ENCODE assay signal across 1 cellular context in the genomic region with DNA sequence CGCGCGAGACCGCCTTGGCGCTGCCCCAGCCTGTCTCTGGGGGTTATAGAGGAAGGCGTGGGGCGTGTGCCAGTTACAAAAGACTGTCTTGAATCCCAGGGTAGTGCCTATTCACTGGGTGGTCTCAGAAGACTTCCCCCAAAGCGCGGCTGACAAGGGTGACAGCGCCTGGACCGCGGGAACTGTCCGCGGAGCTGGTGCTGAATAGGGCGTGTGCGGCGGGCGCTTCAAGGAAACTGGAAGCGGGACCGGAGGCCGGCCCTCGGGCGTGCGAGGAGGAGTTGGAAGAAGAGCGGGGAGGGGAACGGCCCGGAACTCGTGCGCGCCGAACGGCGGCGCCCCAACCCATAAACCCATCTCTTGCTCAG.
TF ChIP-seq lines count a peak whose summit lies in the region.

No MANE protein-coding gene starts in this region.

TF ChIP-seq in HepG2, 621 proteins besides CTCF, POLR2A, EP300 and RAD21 (continued from another document and continues in another):
- TF ChIP-seq, protein P1, sequence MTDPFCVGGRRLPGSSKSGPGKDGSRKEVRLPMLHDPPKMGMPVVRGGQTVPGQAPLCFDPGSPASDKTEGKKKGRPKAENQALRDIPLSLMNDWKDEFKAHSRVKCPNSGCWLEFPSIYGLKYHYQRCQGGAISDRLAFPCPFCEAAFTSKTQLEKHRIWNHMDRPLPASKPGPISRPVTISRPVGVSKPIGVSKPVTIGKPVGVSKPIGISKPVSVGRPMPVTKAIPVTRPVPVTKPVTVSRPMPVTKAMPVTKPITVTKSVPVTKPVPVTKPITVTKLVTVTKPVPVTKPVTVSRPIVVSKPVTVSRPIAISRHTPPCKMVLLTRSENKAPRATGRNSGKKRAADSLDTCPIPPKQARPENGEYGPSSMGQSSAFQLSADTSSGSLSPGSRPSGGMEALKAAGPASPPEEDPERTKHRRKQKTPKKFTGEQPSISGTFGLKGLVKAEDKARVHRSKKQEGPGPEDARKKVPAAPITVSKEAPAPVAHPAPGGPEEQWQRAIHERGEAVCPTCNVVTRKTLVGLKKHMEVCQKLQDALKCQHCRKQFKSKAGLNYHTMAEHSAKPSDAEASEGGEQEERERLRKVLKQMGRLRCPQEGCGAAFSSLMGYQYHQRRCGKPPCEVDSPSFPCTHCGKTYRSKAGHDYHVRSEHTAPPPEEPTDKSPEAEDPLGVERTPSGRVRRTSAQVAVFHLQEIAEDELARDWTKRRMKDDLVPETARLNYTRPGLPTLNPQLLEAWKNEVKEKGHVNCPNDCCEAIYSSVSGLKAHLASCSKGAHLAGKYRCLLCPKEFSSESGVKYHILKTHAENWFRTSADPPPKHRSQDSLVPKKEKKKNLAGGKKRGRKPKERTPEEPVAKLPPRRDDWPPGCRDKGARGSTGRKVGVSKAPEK (CRISPR knock-in tag; IDR thresholded peaks at IDR 0.05; ENCODE audit: borderline replicate concordance), result no peak
- peak; percentile 21; the same call in 1 of the 2 replicates for TF ChIP-seq HDAC1 (CRISPR knock-in tag; IDR thresholded peaks at IDR 0.05)
- TF ChIP-seq, protein P2, sequence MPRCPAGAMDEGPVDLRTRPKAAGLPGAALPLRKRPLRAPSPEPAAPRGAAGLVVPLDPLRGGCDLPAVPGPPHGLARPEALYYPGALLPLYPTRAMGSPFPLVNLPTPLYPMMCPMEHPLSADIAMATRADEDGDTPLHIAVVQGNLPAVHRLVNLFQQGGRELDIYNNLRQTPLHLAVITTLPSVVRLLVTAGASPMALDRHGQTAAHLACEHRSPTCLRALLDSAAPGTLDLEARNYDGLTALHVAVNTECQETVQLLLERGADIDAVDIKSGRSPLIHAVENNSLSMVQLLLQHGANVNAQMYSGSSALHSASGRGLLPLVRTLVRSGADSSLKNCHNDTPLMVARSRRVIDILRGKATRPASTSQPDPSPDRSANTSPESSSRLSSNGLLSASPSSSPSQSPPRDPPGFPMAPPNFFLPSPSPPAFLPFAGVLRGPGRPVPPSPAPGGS (CRISPR knock-in tag; IDR thresholded peaks at IDR 0.05), result no peak
- TF ChIP-seq SCMH1 (CRISPR knock-in tag; IDR thresholded peaks at IDR 0.05; ENCODE audit: borderline replicate concordance), result no peak
- peak; percentile 98 for TF ChIP-seq WIZ (CRISPR knock-in tag; IDR thresholded peaks at IDR 0.05)
- TF ChIP-seq, protein P3, sequence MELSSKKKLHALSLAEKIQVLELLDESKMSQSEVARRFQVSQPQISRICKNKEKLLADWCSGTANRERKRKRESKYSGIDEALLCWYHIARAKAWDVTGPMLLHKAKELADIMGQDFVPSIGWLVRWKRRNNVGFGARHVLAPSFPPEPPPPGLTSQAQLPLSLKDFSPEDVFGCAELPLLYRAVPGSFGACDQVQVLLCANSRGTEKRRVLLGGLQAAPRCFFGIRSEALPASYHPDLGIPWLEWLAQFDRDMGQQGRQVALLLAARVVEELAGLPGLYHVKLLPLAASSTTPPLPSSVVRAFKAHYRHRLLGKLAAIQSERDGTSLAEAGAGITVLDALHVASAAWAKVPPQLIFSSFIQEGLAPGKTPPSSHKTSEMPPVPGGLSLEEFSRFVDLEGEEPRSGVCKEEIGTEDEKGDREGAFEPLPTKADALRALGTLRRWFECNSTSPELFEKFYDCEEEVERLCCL (CRISPR knock-in tag; IDR thresholded peaks at IDR 0.05; ENCODE audit: borderline replicate concordance), result peak; percentile 94; the same call in 1 of the 2 replicates
- TF ChIP-seq CHCHD3 (CRISPR knock-in tag; IDR thresholded peaks at IDR 0.05), result no peak
- TF ChIP-seq RFX5 (IDR thresholded peaks at IDR 0.05; ENCODE audit: low read depth, low read length), result no peak
- TF ChIP-seq ZNF619 (CRISPR knock-in tag; IDR thresholded peaks at IDR 0.05), result no peak
- peak; percentile 71; the same call in 1 of the 2 replicates for TF ChIP-seq ZNF20 (CRISPR knock-in tag; IDR thresholded peaks at IDR 0.05)
- no peak for TF ChIP-seq SMAD1 (CRISPR knock-in tag; IDR thresholded peaks at IDR 0.05; ENCODE audit: borderline replicate concordance, low read depth)
- TF ChIP-seq ZNF451 (CRISPR knock-in tag; IDR thresholded peaks at IDR 0.05), result no peak
- TF ChIP-seq IKZF1 (IDR thresholded peaks at IDR 0.05), result no peak
- TF ChIP-seq, protein P4, sequence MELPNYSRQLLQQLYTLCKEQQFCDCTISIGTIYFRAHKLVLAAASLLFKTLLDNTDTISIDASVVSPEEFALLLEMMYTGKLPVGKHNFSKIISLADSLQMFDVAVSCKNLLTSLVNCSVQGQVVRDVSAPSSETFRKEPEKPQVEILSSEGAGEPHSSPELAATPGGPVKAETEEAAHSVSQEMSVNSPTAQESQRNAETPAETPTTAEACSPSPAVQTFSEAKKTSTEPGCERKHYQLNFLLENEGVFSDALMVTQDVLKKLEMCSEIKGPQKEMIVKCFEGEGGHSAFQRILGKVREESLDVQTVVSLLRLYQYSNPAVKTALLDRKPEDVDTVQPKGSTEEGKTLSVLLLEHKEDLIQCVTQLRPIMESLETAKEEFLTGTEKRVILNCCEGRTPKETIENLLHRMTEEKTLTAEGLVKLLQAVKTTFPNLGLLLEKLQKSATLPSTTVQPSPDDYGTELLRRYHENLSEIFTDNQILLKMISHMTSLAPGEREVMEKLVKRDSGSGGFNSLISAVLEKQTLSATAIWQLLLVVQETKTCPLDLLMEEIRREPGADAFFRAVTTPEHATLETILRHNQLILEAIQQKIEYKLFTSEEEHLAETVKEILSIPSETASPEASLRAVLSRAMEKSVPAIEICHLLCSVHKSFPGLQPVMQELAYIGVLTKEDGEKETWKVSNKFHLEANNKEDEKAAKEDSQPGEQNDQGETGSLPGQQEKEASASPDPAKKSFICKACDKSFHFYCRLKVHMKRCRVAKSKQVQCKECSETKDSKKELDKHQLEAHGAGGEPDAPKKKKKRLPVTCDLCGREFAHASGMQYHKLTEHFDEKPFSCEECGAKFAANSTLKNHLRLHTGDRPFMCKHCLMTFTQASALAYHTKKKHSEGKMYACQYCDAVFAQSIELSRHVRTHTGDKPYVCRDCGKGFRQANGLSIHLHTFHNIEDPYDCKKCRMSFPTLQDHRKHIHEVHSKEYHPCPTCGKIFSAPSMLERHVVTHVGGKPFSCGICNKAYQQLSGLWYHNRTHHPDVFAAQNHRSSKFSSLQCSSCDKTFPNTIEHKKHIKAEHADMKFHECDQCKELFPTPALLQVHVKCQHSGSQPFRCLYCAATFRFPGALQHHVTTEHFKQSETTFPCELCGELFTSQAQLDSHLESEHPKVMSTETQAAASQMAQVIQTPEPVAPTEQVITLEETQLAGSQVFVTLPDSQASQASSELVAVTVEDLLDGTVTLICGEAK (IDR thresholded peaks at IDR 0.05), result no peak
- TF ChIP-seq, protein P4 (CRISPR knock-in tag; IDR thresholded peaks at IDR 0.05), result peak; percentile 52; the same call in 1 of the 2 replicates
- TF ChIP-seq, protein P5, sequence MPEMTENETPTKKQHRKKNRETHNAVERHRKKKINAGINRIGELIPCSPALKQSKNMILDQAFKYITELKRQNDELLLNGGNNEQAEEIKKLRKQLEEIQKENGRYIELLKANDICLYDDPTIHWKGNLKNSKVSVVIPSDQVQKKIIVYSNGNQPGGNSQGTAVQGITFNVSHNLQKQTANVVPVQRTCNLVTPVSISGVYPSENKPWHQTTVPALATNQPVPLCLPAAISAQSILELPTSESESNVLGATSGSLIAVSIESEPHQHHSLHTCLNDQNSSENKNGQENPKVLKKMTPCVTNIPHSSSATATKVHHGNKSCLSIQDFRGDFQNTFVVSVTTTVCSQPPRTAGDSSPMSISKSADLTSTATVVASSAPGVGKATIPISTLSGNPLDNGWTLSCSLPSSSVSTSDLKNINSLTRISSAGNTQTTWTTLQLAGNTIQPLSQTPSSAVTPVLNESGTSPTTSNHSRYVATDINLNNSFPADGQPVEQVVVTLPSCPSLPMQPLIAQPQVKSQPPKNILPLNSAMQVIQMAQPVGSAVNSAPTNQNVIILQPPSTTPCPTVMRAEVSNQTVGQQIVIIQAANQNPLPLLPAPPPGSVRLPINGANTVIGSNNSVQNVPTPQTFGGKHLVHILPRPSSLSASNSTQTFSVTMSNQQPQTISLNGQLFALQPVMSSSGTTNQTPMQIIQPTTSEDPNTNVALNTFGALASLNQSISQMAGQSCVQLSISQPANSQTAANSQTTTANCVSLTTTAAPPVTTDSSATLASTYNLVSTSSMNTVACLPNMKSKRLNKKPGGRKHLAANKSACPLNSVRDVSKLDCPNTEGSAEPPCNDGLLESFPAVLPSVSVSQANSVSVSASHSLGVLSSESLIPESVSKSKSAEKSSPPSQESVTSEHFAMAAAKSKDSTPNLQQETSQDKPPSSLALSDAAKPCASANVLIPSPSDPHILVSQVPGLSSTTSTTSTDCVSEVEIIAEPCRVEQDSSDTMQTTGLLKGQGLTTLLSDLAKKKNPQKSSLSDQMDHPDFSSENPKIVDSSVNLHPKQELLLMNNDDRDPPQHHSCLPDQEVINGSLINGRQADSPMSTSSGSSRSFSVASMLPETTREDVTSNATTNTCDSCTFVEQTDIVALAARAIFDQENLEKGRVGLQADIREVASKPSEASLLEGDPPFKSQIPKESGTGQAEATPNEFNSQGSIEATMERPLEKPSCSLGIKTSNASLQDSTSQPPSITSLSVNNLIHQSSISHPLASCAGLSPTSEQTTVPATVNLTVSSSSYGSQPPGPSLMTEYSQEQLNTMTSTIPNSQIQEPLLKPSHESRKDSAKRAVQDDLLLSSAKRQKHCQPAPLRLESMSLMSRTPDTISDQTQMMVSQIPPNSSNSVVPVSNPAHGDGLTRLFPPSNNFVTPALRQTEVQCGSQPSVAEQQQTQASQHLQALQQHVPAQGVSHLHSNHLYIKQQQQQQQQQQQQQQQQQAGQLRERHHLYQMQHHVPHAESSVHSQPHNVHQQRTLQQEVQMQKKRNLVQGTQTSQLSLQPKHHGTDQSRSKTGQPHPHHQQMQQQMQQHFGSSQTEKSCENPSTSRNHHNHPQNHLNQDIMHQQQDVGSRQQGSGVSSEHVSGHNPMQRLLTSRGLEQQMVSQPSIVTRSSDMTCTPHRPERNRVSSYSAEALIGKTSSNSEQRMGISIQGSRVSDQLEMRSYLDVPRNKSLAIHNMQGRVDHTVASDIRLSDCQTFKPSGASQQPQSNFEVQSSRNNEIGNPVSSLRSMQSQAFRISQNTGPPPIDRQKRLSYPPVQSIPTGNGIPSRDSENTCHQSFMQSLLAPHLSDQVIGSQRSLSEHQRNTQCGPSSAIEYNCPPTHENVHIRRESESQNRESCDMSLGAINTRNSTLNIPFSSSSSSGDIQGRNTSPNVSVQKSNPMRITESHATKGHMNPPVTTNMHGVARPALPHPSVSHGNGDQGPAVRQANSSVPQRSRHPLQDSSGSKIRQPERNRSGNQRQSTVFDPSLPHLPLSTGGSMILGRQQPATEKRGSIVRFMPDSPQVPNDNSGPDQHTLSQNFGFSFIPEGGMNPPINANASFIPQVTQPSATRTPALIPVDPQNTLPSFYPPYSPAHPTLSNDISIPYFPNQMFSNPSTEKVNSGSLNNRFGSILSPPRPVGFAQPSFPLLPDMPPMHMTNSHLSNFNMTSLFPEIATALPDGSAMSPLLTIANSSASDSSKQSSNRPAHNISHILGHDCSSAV (CRISPR knock-in tag; IDR thresholded peaks at IDR 0.05; ENCODE audit: borderline replicate concordance), result no peak
- TF ChIP-seq JUND (CRISPR knock-in tag; IDR thresholded peaks at IDR 0.05), result 0 out of 2 replicates have a peak, but pooled peaks have one; percentile 23
- TF ChIP-seq ZNF33A (CRISPR knock-in tag; IDR thresholded peaks at IDR 0.05; ENCODE audit: borderline replicate concordance), result no peak
- TF ChIP-seq ATF1 (CRISPR knock-in tag; IDR thresholded peaks at IDR 0.05), result no peak
- peak; percentile 96 for TF ChIP-seq BORCS8-MEF2B (CRISPR knock-in tag; IDR thresholded peaks at IDR 0.05)
- TF ChIP-seq HOXA9 (CRISPR knock-in tag; IDR thresholded peaks at IDR 0.05; ENCODE audit: borderline replicate concordance), result no peak
- no peak for TF ChIP-seq ZNF260 (CRISPR knock-in tag; IDR thresholded peaks at IDR 0.05; ENCODE audit: borderline replicate concordance, low read depth)
- TF ChIP-seq SUZ12 (IDR thresholded peaks at IDR 0.05; ENCODE audit: low read depth, low read length), result no peak
- peak; percentile 92 for TF ChIP-seq MEIS2 (CRISPR knock-in tag; IDR thresholded peaks at IDR 0.05)
- no peak for TF ChIP-seq AGO1 (IDR thresholded peaks at IDR 0.05; ENCODE audit: low read depth, low read length, poor library complexity, severe bottlenecking)
- TF ChIP-seq GLI4 (CRISPR knock-in tag; IDR thresholded peaks at IDR 0.05; ENCODE audit: borderline replicate concordance), result no peak; the same call in 1 of the 2 replicates
- TF ChIP-seq NRL (CRISPR knock-in tag; IDR thresholded peaks at IDR 0.05; ENCODE audit: borderline replicate concordance), result peak; percentile 45
- TF ChIP-seq NONO (IDR thresholded peaks at IDR 0.05), result no peak
- TF ChIP-seq NONO (CRISPR knock-in tag; conservative IDR thresholded peaks at IDR 0.05), result no peak
- TF ChIP-seq DNMT3B (CRISPR knock-in tag; conservative IDR thresholded peaks at IDR 0.05), result 0 out of 2 replicates have a peak, but pooled peaks have one; percentile 65
- TF ChIP-seq, protein P6, sequence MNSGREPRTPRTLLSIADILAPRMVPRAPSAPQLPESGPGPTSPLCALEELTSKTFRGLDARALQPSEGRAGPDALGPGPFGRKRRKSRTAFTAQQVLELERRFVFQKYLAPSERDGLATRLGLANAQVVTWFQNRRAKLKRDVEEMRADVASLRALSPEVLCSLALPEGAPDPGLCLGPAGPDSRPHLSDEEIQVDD (CRISPR knock-in tag; IDR thresholded peaks at IDR 0.05; ENCODE audit: borderline replicate concordance), result peak; percentile 68; the same call in 1 of the 2 replicates
- TF ChIP-seq ZNF264 (CRISPR knock-in tag; IDR thresholded peaks at IDR 0.05), result peak; percentile 90
- TF ChIP-seq EED (CRISPR knock-in tag; IDR thresholded peaks at IDR 0.05), result no peak
- TF ChIP-seq ZNF607 (CRISPR knock-in tag; IDR thresholded peaks at IDR 0.05; ENCODE audit: borderline replicate concordance), result no peak
- no peak for TF ChIP-seq ZFP82 (CRISPR knock-in tag; IDR thresholded peaks at IDR 0.05; ENCODE audit: borderline replicate concordance)
